ENCODE assay signal across 8 cellular contexts in the genomic region with DNA sequence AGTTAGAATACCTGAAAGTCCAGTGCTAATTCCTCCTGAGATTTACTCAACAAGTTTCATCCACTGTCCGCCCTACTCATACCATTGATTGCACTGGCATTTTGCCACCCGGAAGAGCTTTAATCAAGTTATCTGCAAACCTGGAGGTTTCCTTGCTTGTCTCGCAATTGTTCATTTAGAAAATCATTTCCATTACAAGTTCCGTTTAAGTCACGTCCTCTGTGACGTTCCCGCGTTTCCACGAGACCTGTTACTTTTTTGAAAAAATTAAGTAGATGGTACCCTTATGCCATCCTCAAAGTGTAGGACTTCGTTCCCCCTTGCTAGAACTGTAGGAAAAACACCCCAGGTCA. TPM values are rescaled to one million over a fixed set of nuclear protein-coding genes. Genes with fewer than 3 reads are reported as not detected.
DNase-seq lines count a peak whose midpoint lies in the region; ATAC-seq and TF ChIP-seq lines count a peak whose summit lies in the region.

No MANE protein-coding gene starts in this region.

- TF ChIP-seq POLR2A in gastrocnemius medialis (IDR thresholded peaks at IDR 0.05): no peak

- no peaks in the 10 kb centered on the region for H3K36me3 ChIP-seq in ES-I3 (ENCODE audit: insufficient read depth, low read length)
- no peaks in the 10 kb centered on the region for H3K36me3 ChIP-seq in right atrium auricular region
- H3K36me3 ChIP-seq in gastrocnemius medialis: no peaks in the 10 kb centered on the region

- peak overlapping the region; percentile 83 to 96 for H3K27ac ChIP-seq in right atrium auricular region
- peak overlapping the region; percentile 89 to 97 (median 91) for H3K27ac ChIP-seq in gastrocnemius medialis

- no peaks in the 10 kb centered on the region for H3K27me3 Mint-ChIP-seq in activated naive CD4-positive, alpha-beta T cell treated with anti-CD3 and anti-CD28 coated beads for 36 hours (ENCODE audit: low read depth)

- H3K9ac ChIP-seq in ES-I3 (ENCODE audit: low read depth, low read length): peak overlapping the region; percentile 76

- in situ Hi-C loops in gastrocnemius medialis (cut with MboI; ENCODE audit: low sequenced_read_pairs in 4 of 4): loop anchor here in 3 of 4 donors (5.0 to 25.0 kb wide), 2 partner anchors 51 to 444 kb away; a partner anchor contains a TSS

- H3K9me3 ChIP-seq in ES-I3 (ENCODE audit: control insufficient read depth, insufficient read depth, low read length) (no peaks in the 10 kb centered on the region), right atrium auricular region (no peaks in the 10 kb centered on the region), gastrocnemius medialis (no peaks in the 10 kb centered on the region)

- H3K27me3 ChIP-seq in right atrium auricular region (no peaks in the 10 kb centered on the region), gastrocnemius medialis (no peaks in the 10 kb centered on the region)

- CTCF ChIA-PET in activated naive CD4-positive, alpha-beta T cell treated with anti-CD3 and anti-CD28 coated beads for 36 hours (lab: Charles Lee): interaction anchor here (0.7 to 4.6 kb wide), 6 partner anchors 10 to 239 kb away, joined by 3 to 22 read pairs (median 4); a partner anchor contains a TSS

- peak overlapping the region; percentile 98 for H3K27ac Mint-ChIP-seq in activated naive CD4-positive, alpha-beta T cell treated with anti-CD3 and anti-CD28 coated beads for 36 hours

- intact Hi-C loops in activated naive CD4-positive, alpha-beta T cell treated with anti-CD3 and anti-CD28 coated beads for 36 hours (cut with micrococcal nuclease): loop anchor here (1.0 to 5.0 kb wide), 12 partner anchors 50 to 744 kb away; a partner anchor contains a TSS
- intact Hi-C loops in gastrocnemius medialis (cut with DNase I; ENCODE audit: low total_unique reads): loop anchor here (1.0 to 5.0 kb wide), 3 partner anchors 50 to 440 kb away; a partner anchor contains a TSS

- H3K36me3 Mint-ChIP-seq in activated naive CD4-positive, alpha-beta T cell treated with anti-CD3 and anti-CD28 coated beads for 36 hours (ENCODE audit: low read depth): peaks cover 1% of the 10 kb centered on the region

- DNase-seq in NCI-H69 (lab: John Stamatoyannopoulos, UW) (peak; percentile 59), right atrium auricular region (ENCODE audit: low spot score) (peak; percentile 69), gastrocnemius medialis (peak in 1 of 2 donors; percentile 14)
- DNase-seq in activated naive CD4-positive, alpha-beta T cell treated with anti-CD3 and anti-CD28 coated beads for 36 hours: peak; percentile 67

- H3K4me1 ChIP-seq in ES-I3 (ENCODE audit: insufficient read depth, low read length): peaks cover 19% of the 10 kb centered on the region; the same call in 1 of the 2 replicates
- peaks cover 0 to 27% of the 10 kb centered on the region in 2 donors for H3K4me1 ChIP-seq in right atrium auricular region
- H3K4me1 ChIP-seq in gastrocnemius medialis: peaks cover 32 to 33% of the 10 kb centered on the region in 2 donors

- no peak for ATAC-seq in gastrocnemius medialis
- ATAC-seq in GM18868 (IDR thresholded peaks at IDR 0.05; ENCODE audit: unreplicated experiment): no peak
- no peak for ATAC-seq in GM18502 (IDR thresholded peaks at IDR 0.05; ENCODE audit: poor library complexity, unreplicated experiment)
- ATAC-seq in HG03135 (IDR thresholded peaks at IDR 0.05; ENCODE audit: unreplicated experiment): no peak

- no peak for TF ChIP-seq CTCF in right atrium auricular region (IDR thresholded peaks at IDR 0.05)
- TF ChIP-seq CTCF in gastrocnemius medialis (IDR thresholded peaks at IDR 0.05 in 4 of 5, conservative IDR thresholded peaks at IDR 0.05 in 1 of 5): no peak

- peaks cover 35% of the 10 kb centered on the region for H3K4me1 Mint-ChIP-seq in activated naive CD4-positive, alpha-beta T cell treated with anti-CD3 and anti-CD28 coated beads for 36 hours (ENCODE audit: low read depth)

- H3K9me3 Mint-ChIP-seq in activated naive CD4-positive, alpha-beta T cell treated with anti-CD3 and anti-CD28 coated beads for 36 hours: no peaks in the 10 kb centered on the region

- H3K4me3 ChIP-seq in right atrium auricular region: peak overlapping the region; percentile 54 to 91
- peak overlapping the region; percentile 68 to 93 (median 82) for H3K4me3 ChIP-seq in gastrocnemius medialis

- H3K4me3 Mint-ChIP-seq in activated naive CD4-positive, alpha-beta T cell treated with anti-CD3 and anti-CD28 coated beads for 36 hours: peak overlapping the region; percentile 92

RNA-seq across cellular contexts. Expression of a gene that starts 0.8 kb away (rescaled TPM):
- 10 to 100 TPM; 44.8 to 54.2 TPM for total RNA-seq in activated naive CD4-positive, alpha-beta T cell treated with anti-CD3 and anti-CD28 coated beads for 36 hours
- total RNA-seq in right atrium auricular region (10 to 100 TPM; 29.8 to 35.1 TPM), gastrocnemius medialis (10 to 100 TPM; 14.5 to 43.7 (median 20.1) TPM)

RNA-seq across cellular contexts. Expression of a gene that starts 50.0 kb away (rescaled TPM):
- 10 to 100 TPM; 91.9 to 99.0 TPM for total RNA-seq in activated naive CD4-positive, alpha-beta T cell treated with anti-CD3 and anti-CD28 coated beads for 36 hours
- total RNA-seq in right atrium auricular region (100 to 1,000 TPM; 101 to 215 TPM), gastrocnemius medialis (100 to 1,000 TPM in 3 of 4 donors, 10 to 100 TPM in 1; 84.4 to 157 (median 126) TPM)
